10 cellular contexts compared by ENCODE assay signal in genomic region chr17:58991718-58992331, GRCh38.
DNase-seq lines count a peak whose midpoint lies in the region; ATAC-seq and TF ChIP-seq lines count a peak whose summit lies in the region.
"Had no signal": no experiment of that assay in that cellular context is flagged by ENCODE, and none has a peak within 500 bp of the region (broad histone marks: within the 10 kb centered on the region; RNA-seq: fewer than 3 reads in every experiment).

No MANE protein-coding gene starts in this region.

- BruUV-seq in Calu3 (replicated peaks; lab: Mats Ljungman, UMichigan) = no TSS peak
- no TSS peak for BruUV-seq in PC-3 (replicated peaks; lab: Mats Ljungman, UMichigan)

- H3K79me2 ChIP-seq in PC-3 (ENCODE audit: low read length) = no peaks in the 10 kb centered on the region

- no peaks in the 10 kb centered on the region for H4K20me1 ChIP-seq in PC-3 (ENCODE audit: low read length)

- no peak overlapping the region for H3K4me3 ChIP-seq in PC-3 (ENCODE audit: low read length)
- H3K4me3 ChIP-seq in CD4-positive, alpha-beta memory T cell (ENCODE audit: low read length in 2 of 2) = no peak overlapping the region

- 0 out of 2 replicates have a peak, but pooled peaks cover 10% of the 10 kb centered on the region for H3K36me3 ChIP-seq in PC-3 (ENCODE audit: low read depth, low read length)
- H3K36me3 ChIP-seq in CD4-positive, alpha-beta memory T cell (ENCODE audit: insufficient read depth, low read length) = peaks cover 3% of the 10 kb centered on the region

- no peak for TF ChIP-seq CTCF in Calu3 (IDR thresholded peaks at IDR 0.05; ENCODE audit: unreplicated experiment)
- TF ChIP-seq CTCF in PC-3 (conservative IDR thresholded peaks at IDR 0.05; ENCODE audit: low read depth, low read length) = no peak
- TF ChIP-seq CTCF in RWPE1 (conservative IDR thresholded peaks at IDR 0.05; ENCODE audit: low read depth) = no peak

- ATAC-seq in GM21576 (IDR thresholded peaks at IDR 0.05; ENCODE audit: unreplicated experiment) (peak; percentile 63), PC-3 (no peak), left colon (peak; percentile 84), GM18520 (IDR thresholded peaks at IDR 0.05; ENCODE audit: unreplicated experiment) (no peak)
- ATAC-seq: naive thymus-derived CD8-positive, alpha-beta T cell had no signal

- H3K4me3 Mint-ChIP-seq in Calu3 (ENCODE audit: low read depth, unreplicated experiment) = no peak overlapping the region
- no peak overlapping the region for H3K4me3 Mint-ChIP-seq in CD4-positive, alpha-beta memory T cell
- H3K4me3 Mint-ChIP-seq: dendritic cell treated with granulocyte-macrophage colony-stimulating factor and Interleukin-4, amounts not matched to agents 40 ng/mL and 50 ng/mL, for 4 days; naive thymus-derived CD8-positive, alpha-beta T cell had no signal

- H2AFZ ChIP-seq in PC-3 (ENCODE audit: low read length) = no peak overlapping the region

- no peaks in the 10 kb centered on the region for H3K36me3 Mint-ChIP-seq in Calu3 (ENCODE audit: insufficient read depth, unreplicated experiment)
- H3K36me3 Mint-ChIP-seq in CD4-positive, alpha-beta memory T cell = peaks cover 11 to 17% of the 10 kb centered on the region in 2 donors

- DNase-seq in Calu3 (peak; percentile 24), PC-3 (peak; percentile 14), left colon (no peak), RWPE1 (ENCODE audit: low spot score) (no peak), NCI-H2227 (lab: John Stamatoyannopoulos, UW; ENCODE audit: unreplicated experiment) (no peak)
- no peak for DNase-seq in CD4-positive, alpha-beta memory T cell
- DNase-seq: naive thymus-derived CD8-positive, alpha-beta T cell had no signal

- no peaks in the 10 kb centered on the region for H3F3A ChIP-seq in PC-3 (ENCODE audit: low read length, unreplicated experiment)

- no peaks in the 10 kb centered on the region for H3K9me2 ChIP-seq in PC-3 (replicated peaks; ENCODE audit: low read length)

- H3K4me1 ChIP-seq in PC-3 (ENCODE audit: insufficient read depth, low read length) = no peaks in the 10 kb centered on the region
- H3K4me1 ChIP-seq in CD4-positive, alpha-beta memory T cell (ENCODE audit: insufficient read depth, low read length) = no peaks in the 10 kb centered on the region

- no peak overlapping the region for H3K27ac ChIP-seq in PC-3 (ENCODE audit: low read length)
- no peak overlapping the region for H3K27ac ChIP-seq in CD4-positive, alpha-beta memory T cell (ENCODE audit: low read depth, low read length)
- no peak overlapping the region for H3K27ac ChIP-seq in RWPE1

- H3K4me1 Mint-ChIP-seq in Calu3 (ENCODE audit: low read depth, unreplicated experiment) = peaks cover 10% of the 10 kb centered on the region
- no peaks in the 10 kb centered on the region for H3K4me1 Mint-ChIP-seq in CD4-positive, alpha-beta memory T cell
- H3K4me1 Mint-ChIP-seq: naive thymus-derived CD8-positive, alpha-beta T cell had no signal

- no peaks in the 10 kb centered on the region for H3K9me3 Mint-ChIP-seq in Calu3 (ENCODE audit: low read depth, unreplicated experiment)
- H3K9me3 Mint-ChIP-seq in CD4-positive, alpha-beta memory T cell = no peaks in the 10 kb centered on the region
- H3K9me3 Mint-ChIP-seq: dendritic cell treated with granulocyte-macrophage colony-stimulating factor and Interleukin-4, amounts not matched to agents 40 ng/mL and 50 ng/mL, for 4 days; naive thymus-derived CD8-positive, alpha-beta T cell had no signal

- POLR2A ChIA-PET in PC-3 (lab: Charles Lee; ENCODE audit: unreplicated experiment) = interaction anchor here (0.7 kb wide), 1 partner anchor 517 kb away, joined by 3 read pairs; no protein-coding TSS in a partner anchor
- POLR2A ChIA-PET in CD4-positive, alpha-beta memory T cell (lab: Charles Lee; ENCODE audit: partially characterized antibody) = interaction anchor here (0.6 to 0.9 kb wide), 2 partner anchors 10 to 473 kb away, joined by 3 read pairs; no protein-coding TSS in a partner anchor
- POLR2A ChIA-PET in RWPE1 (lab: Yijun Ruan, JAX; ENCODE audit: low non-redundant PET) = no interaction called here

- intact Hi-C loops in Calu3 (cut with micrococcal nuclease; ENCODE audit: unreplicated experiment) = no loop called here
- intact Hi-C loops in PC-3 (cut with micrococcal nuclease) = no loop called here
- intact Hi-C loops in left colon (cut with DNase I, micrococcal nuclease) = no loop called here
- intact Hi-C loops in CD4-positive, alpha-beta memory T cell (cut with micrococcal nuclease) = no loop called here

- H3K9me3 ChIP-seq in PC-3 (ENCODE audit: low read length) = no peaks in the 10 kb centered on the region
- H3K9me3 ChIP-seq in CD4-positive, alpha-beta memory T cell (ENCODE audit: control insufficient read depth in 1 of 2, low read length in 2 of 2) = no peaks in the 10 kb centered on the region

- no peak overlapping the region for H3K9ac ChIP-seq in PC-3 (ENCODE audit: low read length)

- H3K27me3 Mint-ChIP-seq in Calu3 (ENCODE audit: unreplicated experiment) = no peaks in the 10 kb centered on the region
- no peaks in the 10 kb centered on the region for H3K27me3 Mint-ChIP-seq in CD4-positive, alpha-beta memory T cell
- H3K27me3 Mint-ChIP-seq: dendritic cell treated with granulocyte-macrophage colony-stimulating factor and Interleukin-4, amounts not matched to agents 40 ng/mL and 50 ng/mL, for 4 days; naive thymus-derived CD8-positive, alpha-beta T cell had no signal

- H3K27ac Mint-ChIP-seq in Calu3 (ENCODE audit: unreplicated experiment) = no peak overlapping the region
- peak overlapping the region in 1 of 7 donors; percentile 51 for H3K27ac Mint-ChIP-seq in CD4-positive, alpha-beta memory T cell
- H3K27ac Mint-ChIP-seq: dendritic cell treated with granulocyte-macrophage colony-stimulating factor and Interleukin-4, amounts not matched to agents 40 ng/mL and 50 ng/mL, for 4 days had no signal

- H3K27me3 ChIP-seq in PC-3 (ENCODE audit: low read length) = no peaks in the 10 kb centered on the region
- no peaks in the 10 kb centered on the region for H3K27me3 ChIP-seq in CD4-positive, alpha-beta memory T cell (ENCODE audit: insufficient read depth, low read length)

- no peak overlapping the region for H3K4me2 ChIP-seq in PC-3 (ENCODE audit: low read length)

- CTCF ChIA-PET in Calu3 (lab: Charles Lee) = interaction anchor here (0.5 to 1.3 kb wide), 2 partner anchors 13 to 35 kb away, joined by 3 read pairs; no protein-coding TSS in a partner anchor
- CTCF ChIA-PET in PC-3 (lab: Charles Lee) = no interaction called here
- CTCF ChIA-PET in CD4-positive, alpha-beta memory T cell (lab: Charles Lee; ENCODE audit: partially characterized antibody) = no interaction called here
- CTCF ChIA-PET in RWPE1 (lab: Yijun Ruan, JAX) = no interaction called here

Comparison
In these comparisons a context has a peak if more than half of its experiments do, and no peak if none do; other contexts are left out.
1. DNase-seq: peak in Calu3 (single experiment) and PC-3 (single experiment); none in left colon (0 of 2), CD4-positive, alpha-beta memory T cell (0 of 5), RWPE1 (single experiment) and NCI-H2227 (single experiment).
2. ATAC-seq: peak in GM21576 (single experiment) and left colon (single experiment); none in PC-3 (single experiment) and GM18520 (single experiment).